In the genomic region with DNA sequence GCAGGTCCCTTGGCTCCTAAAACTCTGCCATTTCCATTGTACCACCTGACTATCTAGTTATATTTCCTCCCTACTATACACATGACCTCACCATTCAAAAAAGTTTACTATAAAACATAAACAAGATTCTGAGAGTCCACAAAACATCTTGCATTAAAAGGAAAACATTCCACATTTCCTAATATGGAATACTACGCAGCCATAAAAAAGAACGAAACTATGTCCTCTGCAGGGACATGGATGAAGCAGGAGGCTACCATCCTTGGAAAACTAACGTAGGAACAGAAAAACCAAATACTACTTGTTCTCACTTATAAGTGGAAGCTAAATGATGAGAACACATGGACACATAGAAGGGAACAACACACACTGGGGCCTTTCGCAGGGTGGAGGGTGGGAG, we compare ENCODE assay signal across 25 cellular contexts. TPM values are rescaled to one million over a fixed set of nuclear protein-coding genes. Genes with fewer than 3 reads are reported as not detected.
DNase-seq lines count a peak whose midpoint lies in the region; ATAC-seq and TF ChIP-seq lines count a peak whose summit lies in the region.
"Had no signal": no experiment of that assay in that cellular context is flagged by ENCODE, and none has a peak within 500 bp of the region (broad histone marks: within the 10 kb centered on the region; RNA-seq: fewer than 3 reads in every experiment).

No MANE protein-coding gene starts in this region.

- H3K27me3 ChIP-seq in cardiac muscle cell (no peaks in the 10 kb centered on the region), esophagus squamous epithelium (no peaks in the 10 kb centered on the region), rectal smooth muscle tissue (ENCODE audit: control insufficient read depth, insufficient read depth, low read length) (no peaks in the 10 kb centered on the region), uterus (no peaks in the 10 kb centered on the region), spleen (replicated peaks in 1 of 7) (peaks cover 0 to 7% (median 0%) of the 10 kb centered on the region in 7 donors)
- H3K27me3 ChIP-seq: upper lobe of right lung had no signal

- intact Hi-C loops in Right ventricle myocardium inferior (cut with DNase I) (no loop called here), esophagus squamous epithelium (cut with DNase I) (no loop called here), uterus (cut with DNase I; ENCODE audit: low total_unique reads) (no loop called here), spleen (cut with DNase I; ENCODE audit: low total_unique reads) (no loop called here)

- H3K36me3 ChIP-seq in cardiac muscle cell = no peaks in the 10 kb centered on the region
- peaks cover 0 to 31% (median 0%) of the 10 kb centered on the region in 3 donors for H3K36me3 ChIP-seq in esophagus squamous epithelium
- no peaks in the 10 kb centered on the region for H3K36me3 ChIP-seq in rectal smooth muscle tissue (ENCODE audit: control insufficient read depth, insufficient read depth, low read length)
- no peaks in the 10 kb centered on the region for H3K36me3 ChIP-seq in uterus
- H3K36me3 ChIP-seq in spleen = no peaks in the 10 kb centered on the region
- H3K36me3 ChIP-seq: upper lobe of right lung had no signal

- H3K9ac ChIP-seq in rectal smooth muscle tissue (ENCODE audit: low read length) = no peak overlapping the region
- H3K9ac ChIP-seq: SK-N-SH had no signal

- no peak overlapping the region for H3K4me3 ChIP-seq in cardiac muscle cell
- no peak overlapping the region for H3K4me3 ChIP-seq in esophagus squamous epithelium
- no peak overlapping the region for H3K4me3 ChIP-seq in rectal smooth muscle tissue (ENCODE audit: low read length)
- H3K4me3 ChIP-seq in uterus = no peak overlapping the region
- no peak overlapping the region for H3K4me3 ChIP-seq in spleen
- H3K4me3 ChIP-seq: lung, skin epidermis, upper lobe of right lung had no signal

- TF ChIP-seq POLR2A in esophagus squamous epithelium (IDR thresholded peaks at IDR 0.05) = no peak
- TF ChIP-seq POLR2A in uterus (IDR thresholded peaks at IDR 0.05) = no peak
- TF ChIP-seq POLR2A in spleen (IDR thresholded peaks at IDR 0.05) = no peak

- H3K4me1 ChIP-seq in cardiac muscle cell (ENCODE audit: low read depth) (peaks cover 39% of the 10 kb centered on the region), esophagus squamous epithelium (peaks cover 19 to 89% (median 24%) of the 10 kb centered on the region in 3 donors), rectal smooth muscle tissue (ENCODE audit: control insufficient read depth, insufficient read depth, low read length) (peaks cover 31% of the 10 kb centered on the region), uterus (peaks cover 0 to 7% of the 10 kb centered on the region in 2 donors), spleen (peaks cover 0 to 34% (median 12%) of the 10 kb centered on the region in 6 donors)

- TF ChIP-seq CTCF in cardiac muscle cell (IDR thresholded peaks at IDR 0.05; ENCODE audit: low read depth, low read length) (no peak), esophagus squamous epithelium (IDR thresholded peaks at IDR 0.05) (no peak), uterus (IDR thresholded peaks at IDR 0.05) (no peak), spleen (IDR thresholded peaks at IDR 0.05 in 8 of 11, conservative IDR thresholded peaks at IDR 0.05 in 3 of 11) (no peak)

- WGBS in esophagus squamous epithelium, 2 donors = 95 to 96% methylated on average over 4 of the region's 4 CpGs
- 86 to 96% (median 93%) methylated on average over 4 of the region's 4 CpGs for WGBS in spleen, 5 donors

- DNase-seq in cardiac muscle cell (ENCODE audit: low read depth in 1 of 2, low spot score in 1 of 2) (no peak), Right ventricle myocardium inferior (ENCODE audit: missing footprints) (no peak), esophagus squamous epithelium (lab: John Stamatoyannopoulos, UW) (no peak), uterus (no peak), spleen (no peak), HT-29 (ENCODE audit: low spot score) (no peak), NCI-H2107 (lab: John Stamatoyannopoulos, UW) (no peak)
- DNase-seq: 8988T; activated CD4-positive, alpha-beta T cell treated with anti-CD3 and anti-CD28 coated beads for 36 hours; activated CD8-positive, alpha-beta T cell treated with anti-CD3 and anti-CD28 coated beads, Interleukin-2, amount 10 ng/mL, durations not matched to agents 7 days and 5 days; activated effector memory CD4-positive, alpha-beta T cell treated with Interleukin-2 at 50 U/mL for 16 hours; activated naive CD8-positive, alpha-beta T cell treated with anti-CD3 and anti-CD28 coated beads for 36 hours; activated T-cell treated with anti-CD3 and anti-CD28 coated beads for 4 hours; CD4-positive, alpha-beta T cell; KBM-7; kidney; NCI-H1105; NCI-H345; NCI-H774; SK-N-SH; T-helper 17 cell; upper lobe of right lung had no signal

- ATAC-seq in Right ventricle myocardium inferior = no peak
- ATAC-seq: activated CD4-positive, alpha-beta T cell treated with anti-CD3 and anti-CD28 coated beads for 36 hours; activated CD8-positive, alpha-beta T cell treated with anti-CD3 and anti-CD28 coated beads, Interleukin-2, amount 10 ng/mL, durations not matched to agents 7 days and 5 days; T-helper 17 cell; upper lobe of right lung had no signal

- H3K27ac ChIP-seq in cardiac muscle cell (peak overlapping the region; percentile 68), esophagus squamous epithelium (peak overlapping the region in 3 of 4 donors; percentile 56 to 69 (median 59)), rectal smooth muscle tissue (ENCODE audit: low read depth, low read length) (peak overlapping the region; percentile 73), uterus (peak overlapping the region; percentile 8 to 40), spleen (no peak overlapping the region)
- H3K27ac ChIP-seq: skin epidermis, upper lobe of right lung had no signal

- H3K9me3 ChIP-seq in cardiac muscle cell (ENCODE audit: low read depth) (no peaks in the 10 kb centered on the region), esophagus squamous epithelium (no peaks in the 10 kb centered on the region), uterus (no peaks in the 10 kb centered on the region), spleen (no peaks in the 10 kb centered on the region)
- H3K9me3 ChIP-seq: SK-N-SH, upper lobe of right lung had no signal

RNA-seq across cellular contexts. Expression of gene SVIL, which starts 48.3 kb away (rescaled TPM):
- total RNA-seq in cardiac muscle cell (244 and 412 TPM in 2 replicates), Right ventricle myocardium inferior (327 TPM), esophagus squamous epithelium (100 to 1,000 TPM in 2 of 4 donors, 10 to 100 TPM in 2; 71.1 to 227 (median 147) TPM), uterus (100 to 1,000 TPM; 108 to 316 (median 209) TPM), spleen (10 to 100 TPM; 13.6 to 65.3 (median 24.3) TPM)
- polyA plus RNA-seq in cardiac muscle cell (252 and 258 TPM in 2 replicates), spleen (1 to 10 TPM; 1.4 to 2.3 (median 1.6) TPM)
- total RNA-seq in HT-29 (2014; rRNA removed; shearing (Covaris generic)) = 5.7 and 6.0 TPM in 2 replicates

Comparison
In these comparisons a context has a peak if more than half of its experiments do, and no peak if none do; other contexts are left out.
1. H3K27ac ChIP-seq: peak in cardiac muscle cell (single experiment), esophagus squamous epithelium (3 of 4), rectal smooth muscle tissue (single experiment) and uterus (2 of 2); none in spleen (0 of 8).